In genomic region chr7:128053023-128053422, GRCh38 we compare ENCODE assay signal across 11 cellular contexts. TPM values are rescaled to one million over a fixed set of nuclear protein-coding genes. Genes with fewer than 3 reads are reported as not detected.
DNase-seq lines count a peak whose midpoint lies in the region; ATAC-seq and TF ChIP-seq lines count a peak whose summit lies in the region.
"Had no signal": no experiment of that assay in that cellular context is flagged by ENCODE, and none has a peak within 500 bp of the region (broad histone marks: within the 10 kb centered on the region; RNA-seq: fewer than 3 reads in every experiment).

No MANE protein-coding gene starts in this region.

- no peak for TF ChIP-seq CTCF in fibroblast of villous mesenchyme (IDR thresholded peaks at IDR 0.05; ENCODE audit: insufficient read depth, low read depth, low read length)
- TF ChIP-seq CTCF in GM10266 (IDR thresholded peaks at IDR 0.05; ENCODE audit: control insufficient read depth, insufficient read depth, low read depth, missing control alignments): no peak
- no peak for TF ChIP-seq CTCF in lower leg skin (IDR thresholded peaks at IDR 0.05)

- no peak for ATAC-seq in GM21367 (IDR thresholded peaks at IDR 0.05; ENCODE audit: unreplicated experiment)
- ATAC-seq: Right ventricle myocardium inferior had no signal

- TF ChIP-seq POLR2A in lower leg skin (IDR thresholded peaks at IDR 0.05): no peak

- DNase-seq in DMS153 (lab: John Stamatoyannopoulos, UW): peak; percentile 50
- DNase-seq in LHCN-M2 (ENCODE audit: low read depth): peak; percentile 64
- DNase-seq in NCI-H748 treated with DMSO at 0.1 percent for 48 hours (lab: John Stamatoyannopoulos, UW): peak; percentile 62
- DNase-seq in fibroblast of villous mesenchyme (ENCODE audit: low read depth): peak; percentile 35
- DNase-seq in GM10266 (ENCODE audit: extremely low spot score): no peak
- DNase-seq in lower leg skin (ENCODE audit: low spot score in 2 of 2): no peak
- DNase-seq in anterior cingulate cortex (lab: John Stamatoyannopoulos, UW): no peak
- DNase-seq: hypothalamus had no signal

- intact Hi-C loops in lower leg skin (cut with DNase I; ENCODE audit: low total_unique reads): no loop called here

- H3K4me3 ChIP-seq in fibroblast of villous mesenchyme (ENCODE audit: low read depth, low read length) (no peak overlapping the region), lower leg skin (ENCODE audit: low read depth, poor library complexity, severe bottlenecking) (no peak overlapping the region)
- H3K4me3 ChIP-seq: cardiac muscle cell had no signal

RNA-seq across cellular contexts. Expression of gene LRRC4, which starts 21.8 kb away (rescaled TPM):
- total RNA-seq in LHCN-M2 (2014; rRNA removed) (0.38 and 0.98 TPM in 2 replicates), fibroblast of villous mesenchyme (under 0.01 TPM in 1 of 2 replicates, not detected in the other), lower leg skin (under 1 TPM in 3 of 4 donors, not detected in 1; 0.08 to 0.74 (median 0.32) TPM)
- 2.0 TPM for polyA plus RNA-seq in LHCN-M2 (2012)

Comparison
In these comparisons a context has a peak if more than half of its experiments do, and no peak if none do; other contexts are left out.
1. DNase-seq: peak in DMS153 (single experiment), LHCN-M2 (single experiment), NCI-H748 treated with DMSO at 0.1 percent for 48 hours (single experiment) and fibroblast of villous mesenchyme (single experiment); none in GM10266 (single experiment), lower leg skin (0 of 2) and anterior cingulate cortex (0 of 58).